In the genomic region with DNA sequence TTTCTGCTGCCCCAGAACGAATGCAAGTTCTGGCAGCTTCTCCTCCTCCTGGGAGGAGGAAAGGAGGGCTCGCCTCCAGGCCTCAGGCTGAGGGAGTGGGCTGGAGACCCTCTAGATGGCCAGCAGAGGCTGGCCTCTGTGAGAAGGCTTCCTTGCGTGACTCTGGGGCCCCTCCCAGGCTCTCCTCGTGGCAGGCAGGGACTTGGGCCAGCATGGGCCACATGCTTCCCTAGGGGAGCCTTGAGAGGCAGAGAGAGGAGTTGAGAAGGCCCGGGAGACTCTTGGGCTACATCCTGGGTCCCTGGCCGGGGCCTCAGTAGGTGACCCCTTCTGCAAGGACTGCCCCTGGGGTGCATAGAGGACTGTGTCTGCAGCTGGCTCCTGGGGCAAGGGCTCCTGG, we compare ENCODE assay signal across 22 cellular contexts. TPM values are rescaled to one million over a fixed set of nuclear protein-coding genes. Genes with fewer than 3 reads are reported as not detected.
DNase-seq lines count a peak whose midpoint lies in the region; ATAC-seq and TF ChIP-seq lines count a peak whose summit lies in the region.
"Had no signal": no experiment of that assay in that cellular context is flagged by ENCODE, and none has a peak within 500 bp of the region (broad histone marks: within the 10 kb centered on the region; RNA-seq: fewer than 3 reads in every experiment).

No MANE protein-coding gene starts in this region.

- H4K20me1 ChIP-seq in BLaER1 treated with 17β-estradiol and CSF1 and Interleukin-3, amounts not matched to agents 10 nM and 100 nM = peaks cover 0 to 35% (median 6%) of the 10 kb centered on the region in 11 experiments; a peak in 8 of 22 replicates

- no peak for TF ChIP-seq EP300 in stomach (IDR thresholded peaks at IDR 0.05)

- H3K27me3 Mint-ChIP-seq in brain = peaks cover 21% of the 10 kb centered on the region
- H3K27me3 Mint-ChIP-seq: activated naive CD8-positive, alpha-beta T cell; activated T-cell treated with anti-CD3 and anti-CD28 coated beads, Interleukin-2, amount 50 U/mL, for 24 hours; CD4-positive, alpha-beta memory T cell had no signal

- TF ChIP-seq POLR2A in stomach (IDR thresholded peaks at IDR 0.05) = no peak

- no peak for TF ChIP-seq CTCF in brain (conservative IDR thresholded peaks at IDR 0.05)
- no peak for TF ChIP-seq CTCF in stomach (IDR thresholded peaks at IDR 0.05)

- peak overlapping the region; percentile 68 to 98 (median 93) for H3K27ac Mint-ChIP-seq in brain
- H3K27ac Mint-ChIP-seq in stimulated activated effector memory CD8-positive, alpha-beta T cell treated with anti-CD3 and anti-CD28 coated beads, Interleukin-12 subunit alpha, Interleukin-12 subunit beta, amount 100 ng/mL, for 72 hours = no peak overlapping the region
- H3K27ac Mint-ChIP-seq: activated naive CD8-positive, alpha-beta T cell; activated T-cell treated with anti-CD3 and anti-CD28 coated beads, Interleukin-2, amount 50 U/mL, for 24 hours had no signal

- H3K27me3 ChIP-seq in BLaER1 treated with 17β-estradiol and CSF1 and Interleukin-3, amounts not matched to agents 10 nM and 100 nM = no peaks in the 10 kb centered on the region
- H3K27me3 ChIP-seq in layer of hippocampus (ENCODE audit: control insufficient read depth, insufficient read depth, low read length) (no peaks in the 10 kb centered on the region), stomach (no peaks in the 10 kb centered on the region)
- H3K27me3 ChIP-seq: pancreas, thyroid gland had no signal

- H3K9ac ChIP-seq in BLaER1 treated with 17β-estradiol and CSF1 and Interleukin-3, amounts not matched to agents 10 nM and 100 nM = peak overlapping the region in 9 of 11 experiments; percentile 1 to 52 (median 32); a peak in 10 of 22 replicates
- H3K9ac ChIP-seq: SK-N-SH had no signal

- H3K9me3 ChIP-seq in BLaER1 treated with 17β-estradiol and CSF1 and Interleukin-3, amounts not matched to agents 10 nM and 100 nM (replicated peaks in 1 of 11) = no peaks in the 10 kb centered on the region
- no peaks in the 10 kb centered on the region for H3K9me3 ChIP-seq in stomach
- H3K9me3 ChIP-seq: HAP-1, pancreas, SK-N-SH, thyroid gland had no signal

- intact Hi-C loops in stomach (cut with DNase I; ENCODE audit: low total_unique reads) = no loop called here

- H3K4me1 ChIP-seq in BLaER1 treated with 17β-estradiol and CSF1 and Interleukin-3, amounts not matched to agents 10 nM and 100 nM = peaks cover 21 to 55% (median 48%) of the 10 kb centered on the region in 10 experiments
- peaks cover 42 to 75% (median 56%) of the 10 kb centered on the region in 4 donors for H3K4me1 ChIP-seq in stomach
- H3K4me1 ChIP-seq: HAP-1 had no signal

- no peaks in the 10 kb centered on the region for H3K36me3 Mint-ChIP-seq in brain
- H3K36me3 Mint-ChIP-seq in stimulated activated effector memory CD8-positive, alpha-beta T cell treated with anti-CD3 and anti-CD28 coated beads, Interleukin-12 subunit alpha, Interleukin-12 subunit beta, amount 100 ng/mL, for 72 hours = no peaks in the 10 kb centered on the region
- H3K36me3 Mint-ChIP-seq: CD4-positive, alpha-beta memory T cell had no signal

- no peak for DNase-seq in stomach
- no peak for DNase-seq in DMS153 treated with DMSO at 0.1 percent for 48 hours (lab: John Stamatoyannopoulos, UW; ENCODE audit: unreplicated experiment)
- DNase-seq in stimulated activated effector memory CD8-positive, alpha-beta T cell treated with anti-CD3 and anti-CD28 coated beads, Interleukin-12 subunit alpha, Interleukin-12 subunit beta, amount 100 ng/mL, for 72 hours (ENCODE audit: low spot score in 2 of 2) = no peak
- no peak for DNase-seq in activated naive CD4-positive, alpha-beta T cell treated with anti-CD3 and anti-CD28 coated beads, Interleukin-2, amount 50 U/mL, for 16 hours
- DNase-seq in GDM1 (lab: John Stamatoyannopoulos, UW) = no peak
- DNase-seq: activated CD4-positive, alpha-beta T cell treated with anti-CD3 and anti-CD28 coated beads, Interleukin-2, amount 50 U/mL, for 4 hours; activated T-cell treated with anti-CD3 and anti-CD28 coated beads, Interleukin-2, amount 50 U/mL, for 24 hours; CD4-positive, alpha-beta memory T cell; effector CD8-positive, alpha-beta T cell; Karpas-422; pancreas; small intestine; stimulated activated CD4-positive, alpha-beta T cell treated with anti-CD3 and anti-CD28 coated beads, Interleukin-4, amount 100 ng/mL, for 24 hours; thyroid gland had no signal

- ATAC-seq in stimulated activated effector memory CD8-positive, alpha-beta T cell treated with anti-CD3 and anti-CD28 coated beads, Interleukin-12 subunit alpha, Interleukin-12 subunit beta, amount 100 ng/mL, for 72 hours = no peak
- ATAC-seq: left lobe of liver, pancreas had no signal

- peak overlapping the region in 5 of 11 experiments; percentile 4 to 55 (median 37); a peak in 7 of 22 replicates for H3K27ac ChIP-seq in BLaER1 treated with 17β-estradiol and CSF1 and Interleukin-3, amounts not matched to agents 10 nM and 100 nM
- H3K27ac ChIP-seq in layer of hippocampus (ENCODE audit: low read depth, low read length) (peak overlapping the region; percentile 92), stomach (peak overlapping the region; percentile 9 to 86 (median 38))
- H3K27ac ChIP-seq: cardiac muscle cell, pancreas had no signal

- WGBS in stomach, 5 donors = 31 to 58% (median 45%) methylated on average over 3 to 6 of the region's 6 CpGs

- no peak overlapping the region; a peak in 1 of 20 replicates for H3K4me3 ChIP-seq in BLaER1 treated with 17β-estradiol and CSF1 and Interleukin-3, amounts not matched to agents 10 nM and 100 nM
- H3K4me3 ChIP-seq in stomach = no peak overlapping the region
- H3K4me3 ChIP-seq: cardiac muscle cell, HAP-1, pancreas, thyroid gland had no signal

- peaks cover 0 to 56% (median 28%) of the 10 kb centered on the region in 11 experiments; a peak in 16 of 22 replicates for H3K36me3 ChIP-seq in BLaER1 treated with 17β-estradiol and CSF1 and Interleukin-3, amounts not matched to agents 10 nM and 100 nM
- peaks cover 15 to 75% (median 51%) of the 10 kb centered on the region in 4 donors for H3K36me3 ChIP-seq in stomach
- H3K36me3 ChIP-seq: cardiac muscle cell, HAP-1 had no signal

- H3K4me1 Mint-ChIP-seq in brain = peaks cover 78% of the 10 kb centered on the region
- H3K4me1 Mint-ChIP-seq in stimulated activated effector memory CD8-positive, alpha-beta T cell treated with anti-CD3 and anti-CD28 coated beads, Interleukin-12 subunit alpha, Interleukin-12 subunit beta, amount 100 ng/mL, for 72 hours = no peaks in the 10 kb centered on the region
- H3K4me1 Mint-ChIP-seq: CD4-positive, alpha-beta memory T cell had no signal

- no peak overlapping the region for H3K4me3 Mint-ChIP-seq in brain
- H3K4me3 Mint-ChIP-seq in stimulated activated effector memory CD8-positive, alpha-beta T cell treated with anti-CD3 and anti-CD28 coated beads, Interleukin-12 subunit alpha, Interleukin-12 subunit beta, amount 100 ng/mL, for 72 hours = no peak overlapping the region
- H3K4me3 Mint-ChIP-seq: activated naive CD8-positive, alpha-beta T cell; activated T-cell treated with anti-CD3 and anti-CD28 coated beads, Interleukin-2, amount 50 U/mL, for 24 hours; CD4-positive, alpha-beta memory T cell had no signal

- H3K9me3 Mint-ChIP-seq in brain = no peaks in the 10 kb centered on the region
- no peaks in the 10 kb centered on the region for H3K9me3 Mint-ChIP-seq in stimulated activated effector memory CD8-positive, alpha-beta T cell treated with anti-CD3 and anti-CD28 coated beads, Interleukin-12 subunit alpha, Interleukin-12 subunit beta, amount 100 ng/mL, for 72 hours
- H3K9me3 Mint-ChIP-seq: activated T-cell treated with anti-CD3 and anti-CD28 coated beads, Interleukin-2, amount 50 U/mL, for 24 hours; CD4-positive, alpha-beta memory T cell had no signal

- peak overlapping the region; percentile 65 to 90 (median 78) for H3K4me2 ChIP-seq in BLaER1 treated with 17β-estradiol and CSF1 and Interleukin-3, amounts not matched to agents 10 nM and 100 nM
- H3K4me2 ChIP-seq: SK-N-SH had no signal

RNA-seq across cellular contexts. Expression of gene LYL1, which starts 25.9 kb away (rescaled TPM):
- polyA plus RNA-seq in brain (ENCODE audit: insufficient read depth, low read depth, low replicate concordance) (2.3 TPM), stomach (1 to 10 TPM; 4.1 to 5.5 (median 5.0) TPM)
- total RNA-seq in stomach = 10 to 100 TPM in 2 of 5 donors, 1 to 10 TPM in 2, not detected in 1; 1.3 to 19.3 (median 7.6) TPM

RNA-seq across cellular contexts. Expression of gene TRMT1, which starts 39.8 kb away (rescaled TPM):
- polyA plus RNA-seq in brain (ENCODE audit: insufficient read depth, low read depth, low replicate concordance) (25.9 TPM), stomach (10 to 100 TPM; 64.7 to 88.2 (median 77.9) TPM)
- total RNA-seq in stomach = 100 to 1,000 TPM in 1 of 5 donors, 10 to 100 TPM in 4; 29.6 to 373 (median 36.5) TPM

RNA-seq across cellular contexts. Expression of gene NACC1, which starts 41.3 kb away (rescaled TPM):
- polyA plus RNA-seq in brain (ENCODE audit: insufficient read depth, low read depth, low replicate concordance) = 42.2 TPM
- 100 to 1,000 TPM in 1 of 5 donors, 10 to 100 TPM in 4; 10.1 to 122 (median 26.3) TPM for total RNA-seq in stomach
- polyA plus RNA-seq in stomach = 10 to 100 TPM in 1 of 3 donors, 1 to 10 TPM in 2; 6.9 to 26.2 (median 9.5) TPM
